8 cellular contexts compared by ENCODE assay signal in the genomic region with DNA sequence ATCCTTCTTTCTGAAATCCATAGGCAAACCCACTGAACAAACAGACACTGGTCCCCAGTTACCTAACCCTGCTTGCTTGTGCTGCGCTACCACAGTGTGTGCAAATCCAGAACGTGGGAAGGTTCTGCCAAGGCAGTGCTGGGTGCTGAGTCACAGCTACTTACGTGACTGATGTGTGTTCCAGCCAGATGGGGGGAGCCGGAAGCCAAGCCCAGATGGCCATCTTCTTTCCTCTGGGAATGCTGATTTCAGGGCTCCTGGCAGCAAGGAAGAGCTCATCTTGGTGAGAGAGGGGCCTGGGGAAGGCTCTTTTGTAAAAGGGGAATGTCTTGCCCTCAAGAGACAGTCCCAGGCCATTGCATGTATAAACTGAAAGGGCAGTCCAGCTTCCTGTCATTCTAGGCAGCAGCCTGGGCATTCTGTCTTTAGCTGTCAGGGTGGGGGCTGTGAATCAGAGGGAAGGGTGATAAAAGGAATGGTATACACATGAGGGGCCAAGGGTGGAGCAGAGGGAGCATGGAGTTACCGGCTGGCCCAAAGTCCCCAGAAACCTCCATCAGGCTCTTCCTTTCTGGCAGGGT. TPM values are rescaled to one million over a fixed set of nuclear protein-coding genes. Genes with fewer than 3 reads are reported as not detected.
A peak's percentile ranks its signal among the peaks of the same experiment; 100 is the strongest.
DNase-seq lines count a peak whose midpoint lies in the region.

No MANE protein-coding gene starts in this region.

- DNase-seq in NCI-H82 (lab: John Stamatoyannopoulos, UW), result peak; percentile 16
- no peak for DNase-seq in NCI-H82 treated with DMSO at 0.1 percent for 48 hours (lab: John Stamatoyannopoulos, UW; ENCODE audit: unreplicated experiment)
- DNase-seq in cerebellum (ENCODE audit: low spot score), result peak; percentile 40
- DNase-seq in medulla oblongata (ENCODE audit: extremely low spot score), result peak; percentile 62
- peak; percentile 80 for DNase-seq in ureter (ENCODE audit: low spot score)
- no peak for DNase-seq in 8988T
- no peak for DNase-seq in mesenteric fat pad (ENCODE audit: low spot score)
- no peak for DNase-seq in T-helper 9 cell

RNA-seq across cellular contexts. Expression of a gene that starts 54.1 kb away (rescaled TPM):
- total RNA-seq in cerebellum (121 TPM), ureter (348 TPM), mesenteric fat pad (242 TPM)

Comparison
In these comparisons a context has a peak if more than half of its experiments do, and no peak if none do; other contexts are left out.
1. DNase-seq: peak in NCI-H82 (single experiment), cerebellum (single experiment), medulla oblongata (single experiment) and ureter (single experiment); none in NCI-H82 treated with DMSO at 0.1 percent for 48 hours (single experiment), 8988T (single experiment), mesenteric fat pad (single experiment) and T-helper 9 cell (single experiment).